3 cellular contexts compared by ENCODE assay signal in genomic region chr2:177171418-177171865, GRCh38.
TF ChIP-seq lines count a peak whose summit lies in the region.

No MANE protein-coding gene starts in this region.

TF ChIP-seq in SK-N-SH treated with all-trans-retinoic acid at 6 μM for 48 hours, 23 proteins besides CTCF, POLR2A, EP300 and RAD21 (continued from another document):
- TF ChIP-seq, protein P1, sequence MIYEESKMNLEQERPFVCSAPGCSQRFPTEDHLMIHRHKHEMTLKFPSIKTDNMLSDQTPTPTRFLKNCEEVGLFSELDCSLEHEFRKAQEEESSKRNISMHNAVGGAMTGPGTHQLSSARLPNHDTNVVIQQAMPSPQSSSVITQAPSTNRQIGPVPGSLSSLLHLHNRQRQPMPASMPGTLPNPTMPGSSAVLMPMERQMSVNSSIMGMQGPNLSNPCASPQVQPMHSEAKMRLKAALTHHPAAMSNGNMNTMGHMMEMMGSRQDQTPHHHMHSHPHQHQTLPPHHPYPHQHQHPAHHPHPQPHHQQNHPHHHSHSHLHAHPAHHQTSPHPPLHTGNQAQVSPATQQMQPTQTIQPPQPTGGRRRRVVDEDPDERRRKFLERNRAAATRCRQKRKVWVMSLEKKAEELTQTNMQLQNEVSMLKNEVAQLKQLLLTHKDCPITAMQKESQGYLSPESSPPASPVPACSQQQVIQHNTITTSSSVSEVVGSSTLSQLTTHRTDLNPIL (CRISPR knock-in tag; IDR thresholded peaks at IDR 0.05; ENCODE audit: low read depth), result no peak
- no peak for TF ChIP-seq POU6F1 (CRISPR knock-in tag; IDR thresholded peaks at IDR 0.05; ENCODE audit: borderline replicate concordance, low read depth)

TF ChIP-seq in SK-N-SH, 30 proteins besides CTCF, POLR2A, EP300 and RAD21 (continued from another document):
- TF ChIP-seq, protein P2, sequence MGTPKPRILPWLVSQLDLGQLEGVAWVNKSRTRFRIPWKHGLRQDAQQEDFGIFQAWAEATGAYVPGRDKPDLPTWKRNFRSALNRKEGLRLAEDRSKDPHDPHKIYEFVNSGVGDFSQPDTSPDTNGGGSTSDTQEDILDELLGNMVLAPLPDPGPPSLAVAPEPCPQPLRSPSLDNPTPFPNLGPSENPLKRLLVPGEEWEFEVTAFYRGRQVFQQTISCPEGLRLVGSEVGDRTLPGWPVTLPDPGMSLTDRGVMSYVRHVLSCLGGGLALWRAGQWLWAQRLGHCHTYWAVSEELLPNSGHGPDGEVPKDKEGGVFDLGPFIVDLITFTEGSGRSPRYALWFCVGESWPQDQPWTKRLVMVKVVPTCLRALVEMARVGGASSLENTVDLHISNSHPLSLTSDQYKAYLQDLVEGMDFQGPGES (IDR thresholded peaks at IDR 0.05; ENCODE audit: low read depth, low read length), result no peak
- no peak for TF ChIP-seq RFX5 (IDR thresholded peaks at IDR 0.05; ENCODE audit: low read length)
- no peak for TF ChIP-seq NRF1 (IDR thresholded peaks at IDR 0.05; ENCODE audit: low read depth, low read length)
- no peak for TF ChIP-seq MAX (IDR thresholded peaks at IDR 0.05; ENCODE audit: low read depth)
- TF ChIP-seq GABPA (IDR thresholded peaks at IDR 0.05; ENCODE audit: low read depth), result no peak
- no peak for TF ChIP-seq FOXJ3 (CRISPR knock-in tag; IDR thresholded peaks at IDR 0.05)
- TF ChIP-seq CHD2 (IDR thresholded peaks at IDR 0.05; ENCODE audit: low read length, partially characterized antibody), result no peak
- no peak for TF ChIP-seq MXI1 (IDR thresholded peaks at IDR 0.05; ENCODE audit: low read depth, low read length)
- no peak for TF ChIP-seq NFIC (IDR thresholded peaks at IDR 0.05; ENCODE audit: borderline replicate concordance)
- no peak for TF ChIP-seq POLR2AphosphoS5 (IDR thresholded peaks at IDR 0.05; ENCODE audit: low read depth, low read length)
- TF ChIP-seq FOSL2 (IDR thresholded peaks at IDR 0.05; ENCODE audit: borderline replicate concordance, low read depth), result no peak
- no peak for TF ChIP-seq SIN3A (IDR thresholded peaks at IDR 0.05; ENCODE audit: borderline replicate concordance, low read depth, low read length)

TF ChIP-seq in HepG2, 621 proteins besides CTCF, POLR2A, EP300 and RAD21 (continued from another document):
- TF ChIP-seq, protein P3, sequence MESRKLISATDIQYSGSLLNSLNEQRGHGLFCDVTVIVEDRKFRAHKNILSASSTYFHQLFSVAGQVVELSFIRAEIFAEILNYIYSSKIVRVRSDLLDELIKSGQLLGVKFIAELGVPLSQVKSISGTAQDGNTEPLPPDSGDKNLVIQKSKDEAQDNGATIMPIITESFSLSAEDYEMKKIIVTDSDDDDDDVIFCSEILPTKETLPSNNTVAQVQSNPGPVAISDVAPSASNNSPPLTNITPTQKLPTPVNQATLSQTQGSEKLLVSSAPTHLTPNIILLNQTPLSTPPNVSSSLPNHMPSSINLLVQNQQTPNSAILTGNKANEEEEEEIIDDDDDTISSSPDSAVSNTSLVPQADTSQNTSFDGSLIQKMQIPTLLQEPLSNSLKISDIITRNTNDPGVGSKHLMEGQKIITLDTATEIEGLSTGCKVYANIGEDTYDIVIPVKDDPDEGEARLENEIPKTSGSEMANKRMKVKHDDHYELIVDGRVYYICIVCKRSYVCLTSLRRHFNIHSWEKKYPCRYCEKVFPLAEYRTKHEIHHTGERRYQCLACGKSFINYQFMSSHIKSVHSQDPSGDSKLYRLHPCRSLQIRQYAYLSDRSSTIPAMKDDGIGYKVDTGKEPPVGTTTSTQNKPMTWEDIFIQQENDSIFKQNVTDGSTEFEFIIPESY (CRISPR knock-in tag; IDR thresholded peaks at IDR 0.05), result peak; percentile 50
